ENCODE assay signal across 11 cellular contexts in the genomic region with DNA sequence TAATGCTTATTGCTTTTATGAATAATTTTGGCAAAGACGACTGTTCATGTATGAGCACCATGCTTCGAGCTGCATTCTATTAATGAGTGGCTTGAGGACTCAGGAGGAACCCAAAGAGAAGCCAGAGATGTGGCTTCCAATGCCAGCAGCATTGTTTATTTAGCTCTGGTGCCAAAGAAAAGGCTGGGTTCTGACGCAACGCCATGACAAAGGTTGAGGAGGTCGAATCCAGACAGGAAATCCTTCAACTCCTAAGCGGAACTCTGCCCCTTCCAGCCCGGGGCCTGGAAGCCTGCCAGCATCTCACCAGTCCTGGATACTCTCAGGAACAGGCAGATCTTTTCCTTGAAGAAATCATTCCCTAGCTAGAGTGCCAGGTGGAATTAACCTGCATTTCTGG.
DNase-seq lines count a peak whose midpoint lies in the region; ATAC-seq, FAIRE-seq and TF ChIP-seq lines count a peak whose summit lies in the region.
"Had no signal": no experiment of that assay in that cellular context is flagged by ENCODE, and none has a peak within 500 bp of the region (broad histone marks: within the 10 kb centered on the region; RNA-seq: fewer than 3 reads in every experiment).

No MANE protein-coding gene starts in this region.

- H3K4me1 Mint-ChIP-seq in CD14-positive monocyte = peaks cover 46% of the 10 kb centered on the region

- peak; percentile 54 for DNase-seq in H54 (ENCODE audit: insufficient read length, low spot score)
- DNase-seq in SK-N-SH = no peak
- DNase-seq in Right ventricle myocardium inferior (ENCODE audit: missing footprints) = peak; percentile 79
- DNase-seq in sciatic nerve (ENCODE audit: low spot score) = peak; percentile 86
- DNase-seq in central memory CD4-positive, alpha-beta T cell = no peak
- DNase-seq in CD14-positive monocyte (ENCODE audit: low spot score) = no peak
- no peak for DNase-seq in NCI-H1436 (lab: John Stamatoyannopoulos, UW)
- no peak for DNase-seq in DMS 273 (lab: John Stamatoyannopoulos, UW; ENCODE audit: unreplicated experiment)
- DNase-seq: sigmoid colon had no signal

- no peak overlapping the region for H2AFZ ChIP-seq in SK-N-SH (ENCODE audit: low read depth)

- H3K4me3 Mint-ChIP-seq in CD14-positive monocyte = no peak overlapping the region
- H3K4me3 Mint-ChIP-seq: activated T-helper 1 cell treated with anti-CD3 and anti-CD28 coated beads, Interleukin-12 subunit alpha, Interleukin-12 subunit beta, Interleukin-2, Interleukin-4 antibody, amounts not matched to agents 30 ng/mL and 10 ng/mL and 1 ng/mL, durations not matched to agents 14 hours and 24 hours and 36 hours had no signal

- no peak for TF ChIP-seq CTCF in SK-N-SH (IDR thresholded peaks at IDR 0.05)
- TF ChIP-seq CTCF in CD14-positive monocyte (IDR thresholded peaks at IDR 0.05) = no peak

- POLR2A ChIA-PET in SK-N-SH (lab: Yijun Ruan, JAX) = no interaction called here

- peaks cover 50 to 57% of the 10 kb centered on the region in 2 experiments for H3K4me1 ChIP-seq in SK-N-SH (ENCODE audit: control insufficient read depth in 1 of 2, insufficient read depth in 2 of 2, low read depth in 1 of 2, low read length in 1 of 2)

- no peak overlapping the region for H3K4me3 ChIP-seq in SK-N-SH (ENCODE audit: low read depth in 2 of 2, low read length in 1 of 2)
- H3K4me3 ChIP-seq: sigmoid colon had no signal

- CTCF ChIA-PET in SK-N-SH (lab: Yijun Ruan, JAX) = interaction anchor here (0.6 to 27.9 kb wide), 13 partner anchors 9 to 255 kb away, joined by 3 to 1285 read pairs (median 6); a partner anchor contains a TSS

- no peaks in the 10 kb centered on the region for H3K27me3 ChIP-seq in SK-N-SH (ENCODE audit: insufficient read depth)
- H3K27me3 ChIP-seq: sigmoid colon had no signal

- no peaks in the 10 kb centered on the region for H4K20me1 ChIP-seq in SK-N-SH (ENCODE audit: insufficient read depth)

- intact Hi-C loops in Right ventricle myocardium inferior (cut with DNase I) = no loop called here
- intact Hi-C loops in sciatic nerve (cut with DNase I) = no loop called here
- intact Hi-C loops in CD14-positive monocyte (cut with micrococcal nuclease) = no loop called here

- H3K27ac Mint-ChIP-seq in CD14-positive monocyte = no peak overlapping the region
- H3K27ac Mint-ChIP-seq: activated T-helper 1 cell treated with anti-CD3 and anti-CD28 coated beads, Interleukin-12 subunit alpha, Interleukin-12 subunit beta, Interleukin-2, Interleukin-4 antibody, amounts not matched to agents 30 ng/mL and 10 ng/mL and 1 ng/mL, durations not matched to agents 14 hours and 24 hours and 36 hours had no signal

- TF ChIP-seq EP300 in SK-N-SH (IDR thresholded peaks at IDR 0.05; ENCODE audit: borderline replicate concordance in 1 of 2, low read depth in 1 of 2, low read length in 1 of 2) = no peak

- H3K36me3 Mint-ChIP-seq in CD14-positive monocyte = peaks cover 62 to 72% of the 10 kb centered on the region in 2 donors

- peaks cover 0 to 7% of the 10 kb centered on the region in 2 experiments for H3K36me3 ChIP-seq in SK-N-SH (replicated peaks in 1 of 2; ENCODE audit: control insufficient read depth in 1 of 2, insufficient read depth in 2 of 2, low read length in 1 of 2)
- H3K36me3 ChIP-seq: sigmoid colon had no signal

- H3K9me3 ChIP-seq in SK-N-SH = no peaks in the 10 kb centered on the region
- H3K9me3 ChIP-seq: sigmoid colon had no signal

- peaks cover 0 to 2% (median 0%) of the 10 kb centered on the region in 3 donors for H3K27me3 Mint-ChIP-seq in CD14-positive monocyte (ENCODE audit: low read depth in 3 of 3)

- H3K9ac ChIP-seq in SK-N-SH = no peak overlapping the region

- H3K9me2 ChIP-seq in SK-N-SH = no peaks in the 10 kb centered on the region

- peaks cover 7% of the 10 kb centered on the region for H3F3A ChIP-seq in SK-N-SH (replicated peaks; ENCODE audit: insufficient read depth)

- no peaks in the 10 kb centered on the region for H3K79me2 ChIP-seq in SK-N-SH (ENCODE audit: insufficient read depth)

- peak overlapping the region; percentile 29 to 36; a peak in 2 of 4 replicates for H3K27ac ChIP-seq in SK-N-SH (ENCODE audit: low read depth in 2 of 2, low read length in 1 of 2)

- peak; percentile 85 for FAIRE-seq in H54 (lab: Jason Lieb, UNC)
- FAIRE-seq: frontal cortex had no signal

- no peak for TF ChIP-seq POLR2A in H54 (IDR thresholded peaks at IDR 0.05; ENCODE audit: low read depth, low read length)

- 0 out of 2 replicates have a peak overlapping the region, but pooled peaks have one; percentile 8 for H3K4me2 ChIP-seq in SK-N-SH

- peaks cover 0 to 3% (median 0%) of the 10 kb centered on the region in 7 donors for H3K9me3 Mint-ChIP-seq in CD14-positive monocyte
- H3K9me3 Mint-ChIP-seq: activated T-helper 1 cell treated with anti-CD3 and anti-CD28 coated beads, Interleukin-12 subunit alpha, Interleukin-12 subunit beta, Interleukin-2, Interleukin-4 antibody, amounts not matched to agents 30 ng/mL and 10 ng/mL and 1 ng/mL, durations not matched to agents 14 hours and 24 hours and 36 hours had no signal

- TF ChIP-seq RAD21 in SK-N-SH (IDR thresholded peaks at IDR 0.05; ENCODE audit: low read length) = no peak

- whole genome bisulfite sequencing in SK-N-SH (ENCODE audit: low lambda C conversion rate) = 57% methylated on average over 7 of the region's 7 CpGs

- ATAC-seq in Right ventricle myocardium inferior (no peak), sciatic nerve (peak; percentile 66)

TF ChIP-seq in SK-N-SH, 30 proteins besides CTCF, POLR2A, EP300 and RAD21:
- no peak for TF ChIP-seq POLR2AphosphoS5 (IDR thresholded peaks at IDR 0.05; ENCODE audit: low read depth, low read length)
- TF ChIP-seq, protein P1, sequence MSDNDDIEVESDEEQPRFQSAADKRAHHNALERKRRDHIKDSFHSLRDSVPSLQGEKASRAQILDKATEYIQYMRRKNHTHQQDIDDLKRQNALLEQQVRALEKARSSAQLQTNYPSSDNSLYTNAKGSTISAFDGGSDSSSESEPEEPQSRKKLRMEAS (IDR thresholded peaks at IDR 0.05; ENCODE audit: low read depth) = no peak
- no peak for TF ChIP-seq MXI1 (IDR thresholded peaks at IDR 0.05; ENCODE audit: low read depth, low read length)
- TF ChIP-seq, protein P2, sequence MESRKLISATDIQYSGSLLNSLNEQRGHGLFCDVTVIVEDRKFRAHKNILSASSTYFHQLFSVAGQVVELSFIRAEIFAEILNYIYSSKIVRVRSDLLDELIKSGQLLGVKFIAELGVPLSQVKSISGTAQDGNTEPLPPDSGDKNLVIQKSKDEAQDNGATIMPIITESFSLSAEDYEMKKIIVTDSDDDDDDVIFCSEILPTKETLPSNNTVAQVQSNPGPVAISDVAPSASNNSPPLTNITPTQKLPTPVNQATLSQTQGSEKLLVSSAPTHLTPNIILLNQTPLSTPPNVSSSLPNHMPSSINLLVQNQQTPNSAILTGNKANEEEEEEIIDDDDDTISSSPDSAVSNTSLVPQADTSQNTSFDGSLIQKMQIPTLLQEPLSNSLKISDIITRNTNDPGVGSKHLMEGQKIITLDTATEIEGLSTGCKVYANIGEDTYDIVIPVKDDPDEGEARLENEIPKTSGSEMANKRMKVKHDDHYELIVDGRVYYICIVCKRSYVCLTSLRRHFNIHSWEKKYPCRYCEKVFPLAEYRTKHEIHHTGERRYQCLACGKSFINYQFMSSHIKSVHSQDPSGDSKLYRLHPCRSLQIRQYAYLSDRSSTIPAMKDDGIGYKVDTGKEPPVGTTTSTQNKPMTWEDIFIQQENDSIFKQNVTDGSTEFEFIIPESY (IDR thresholded peaks at IDR 0.05; ENCODE audit: borderline replicate concordance, low read depth) = no peak
- TF ChIP-seq TCF12 (IDR thresholded peaks at IDR 0.05) = peak; percentile 29; the same call in 1 of the 2 replicates
- peak; percentile 78 for TF ChIP-seq NFIC (IDR thresholded peaks at IDR 0.05; ENCODE audit: borderline replicate concordance)

Comparison
In these comparisons a context has a peak if more than half of its experiments do, and no peak if none do; other contexts are left out.
1. DNase-seq: peak in H54 (single experiment), Right ventricle myocardium inferior (single experiment) and sciatic nerve (single experiment); none in SK-N-SH (single experiment), central memory CD4-positive, alpha-beta T cell (single experiment), CD14-positive monocyte (single experiment), NCI-H1436 (single experiment) and DMS 273 (single experiment).